ENCODE assay signal across 8 cellular contexts in genomic region chr11:75230621-75231020, GRCh38. TPM values are rescaled to one million over a fixed set of nuclear protein-coding genes. Genes with fewer than 3 reads are reported as not detected.
"Had no signal": no experiment of that assay in that cellular context is flagged by ENCODE, and none has a peak within 500 bp of the region (broad histone marks: within the 10 kb centered on the region; RNA-seq: fewer than 3 reads in every experiment).

No MANE protein-coding gene starts in this region.

- ATAC-seq: HCT116, HepG2 had no signal

- DNase-seq: GM23248, GOT3, H7, HFFc6, KBM-7 had no signal

RNA-seq across cellular contexts. Expression of gene TPBGL, which starts 10.0 kb away (rescaled TPM):
- total RNA-seq: GM23248, H4, H7, HepG2, HFFc6 had no signal
